8 cellular contexts compared by ENCODE assay signal in the genomic region with DNA sequence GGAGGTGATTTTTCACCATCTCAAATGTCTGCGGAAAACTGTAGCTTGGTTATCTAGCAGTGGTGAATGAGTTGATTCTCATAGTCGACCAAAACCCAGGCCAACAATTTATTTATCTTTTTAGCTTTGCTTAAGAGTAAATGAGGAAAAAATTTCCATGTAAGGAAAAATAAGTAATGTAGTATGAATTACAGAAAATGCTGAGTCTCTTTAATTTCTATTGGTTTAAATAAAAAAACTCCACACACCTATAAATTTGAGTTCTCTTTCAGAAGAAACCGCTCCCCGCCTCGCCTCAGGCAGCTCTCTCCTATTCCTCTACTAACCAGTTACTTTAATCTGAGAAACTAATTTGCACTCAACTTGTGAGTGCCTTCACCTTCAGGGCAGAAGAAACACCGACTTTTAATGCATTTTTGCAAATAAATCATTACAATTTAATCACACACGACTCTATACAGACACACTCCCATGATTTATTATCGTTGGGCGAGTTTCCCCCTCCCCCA. TPM values are rescaled to one million over a fixed set of nuclear protein-coding genes. Genes with fewer than 3 reads are reported as not detected.
A peak's percentile ranks its signal among the peaks of the same experiment; 100 is the strongest.
DNase-seq lines count a peak whose midpoint lies in the region; ATAC-seq and TF ChIP-seq lines count a peak whose summit lies in the region.

No MANE protein-coding gene starts in this region.

- H3K4me2 ChIP-seq in mesenchymal stem cell (ENCODE audit: low read length, poor library complexity, severe bottlenecking): peak overlapping the region; percentile 75

- peaks cover 7% of the 10 kb centered on the region for H3K9me3 ChIP-seq in mesenchymal stem cell (ENCODE audit: control insufficient read depth, low read length)

- WGBS in mesenchymal stem cell: 5% methylated on average over 8 of the region's 9 CpGs

- H4K91ac ChIP-seq in mesenchymal stem cell (ENCODE audit: low read length): no peak overlapping the region

- H3K79me1 ChIP-seq in mesenchymal stem cell (replicated peaks; ENCODE audit: low read length, poor library complexity, severe bottlenecking): peaks cover 3% of the 10 kb centered on the region

- H2BK12ac ChIP-seq in mesenchymal stem cell (ENCODE audit: low read length in 2 of 2): no peak overlapping the region

- DNase-seq in astrocyte of the cerebellum (ENCODE audit: low read depth) (no peak), mesenchymal stem cell (no peak), RPMI8226 (no peak), NCI-H82 (lab: John Stamatoyannopoulos, UW) (no peak)
- no peak for DNase-seq in activated CD4-positive, alpha-beta T cell treated with anti-CD3 and anti-CD28 coated beads, Interleukin-2, amount 50 U/mL, for 4 hours

- H3K9ac ChIP-seq in mesenchymal stem cell (ENCODE audit: low read length): peak overlapping the region; percentile 90

- H3K27me3 ChIP-seq in mesenchymal stem cell (ENCODE audit: control insufficient read depth in 1 of 2, insufficient read depth in 1 of 2, low read length in 2 of 2): peaks cover 5 to 40% of the 10 kb centered on the region in 2 experiments

- no peaks in the 10 kb centered on the region for H3K36me3 ChIP-seq in mesenchymal stem cell (ENCODE audit: control insufficient read depth in 1 of 2, insufficient read depth in 2 of 2, low read depth in 1 of 2, low read length in 2 of 2)

- no peak overlapping the region for H2AFZ ChIP-seq in mesenchymal stem cell (ENCODE audit: low read depth, low read length)

- no peak overlapping the region for H2BK5ac ChIP-seq in mesenchymal stem cell (ENCODE audit: low read depth, low read length, poor library complexity, severe bottlenecking)

- no peak overlapping the region for H3K4ac ChIP-seq in mesenchymal stem cell (ENCODE audit: low read depth in 1 of 2, low read length in 2 of 2)

- no peak overlapping the region for H2BK120ac ChIP-seq in mesenchymal stem cell (ENCODE audit: low read depth, low read length)

- H2AK5ac ChIP-seq in mesenchymal stem cell (ENCODE audit: low read length, severe bottlenecking): no peak overlapping the region

- H3K4me1 ChIP-seq in mesenchymal stem cell (ENCODE audit: control insufficient read depth, insufficient read depth, low read depth, low read length): peaks cover 18% of the 10 kb centered on the region

- no peak overlapping the region for H4K8ac ChIP-seq in mesenchymal stem cell (ENCODE audit: low read length)

- no peak overlapping the region for H3K23ac ChIP-seq in mesenchymal stem cell (ENCODE audit: low read length in 2 of 2)

- TF ChIP-seq CTCF in astrocyte of the cerebellum (IDR thresholded peaks at IDR 0.05; ENCODE audit: low read depth, low read length, missing control alignments): no peak

- H2BK15ac ChIP-seq in mesenchymal stem cell (ENCODE audit: low read depth, poor library complexity, severe bottlenecking): no peak overlapping the region

- H3K4me3 ChIP-seq in astrocyte of the cerebellum (ENCODE audit: low read depth, low read length) (peak overlapping the region; percentile 63), mesenchymal stem cell (ENCODE audit: insufficient read depth in 1 of 2, low read depth in 1 of 2, low read length in 2 of 2) (peak overlapping the region; percentile 84 to 89)

- no peak overlapping the region for H3K27ac ChIP-seq in mesenchymal stem cell (ENCODE audit: low read length, poor library complexity, severe bottlenecking)

- H3K14ac ChIP-seq in mesenchymal stem cell (ENCODE audit: low read length in 2 of 2): no peak overlapping the region

- H3K18ac ChIP-seq in mesenchymal stem cell (ENCODE audit: low read depth in 1 of 2, low read length in 2 of 2): no peak overlapping the region

- no peak for TF ChIP-seq POLR2A in GM18505 (IDR thresholded peaks at IDR 0.05; ENCODE audit: borderline replicate concordance, extremely low read depth, insufficient read depth, insufficient read length)

- in situ Hi-C loops in astrocyte of the cerebellum (cut with HindIII; ENCODE audit: low sequenced_read_pairs): no loop called here

- ATAC-seq in GM18505 (IDR thresholded peaks at IDR 0.05; ENCODE audit: unreplicated experiment) (peak; percentile 12), HG03103 (IDR thresholded peaks at IDR 0.05; ENCODE audit: low read depth, unreplicated experiment) (peak; percentile 2), HG03469 (IDR thresholded peaks at IDR 0.05; ENCODE audit: unreplicated experiment) (no peak)

RNA-seq across cellular contexts. Expression of a gene that starts 0.5 kb away (rescaled TPM):
- 17.4 TPM for polyA plus RNA-seq in mesenchymal stem cell (2013, experiment 1 of 2)
- 16.5 TPM for polyA plus RNA-seq in mesenchymal stem cell (2013, experiment 2 of 2)

RNA-seq across cellular contexts. Expression of a gene that starts 3.1 kb away (rescaled TPM):
- not detected for polyA plus RNA-seq in mesenchymal stem cell (2013, experiment 1 of 2)
- 0.03 TPM for polyA plus RNA-seq in mesenchymal stem cell (2013, experiment 2 of 2)
